In the genomic region with DNA sequence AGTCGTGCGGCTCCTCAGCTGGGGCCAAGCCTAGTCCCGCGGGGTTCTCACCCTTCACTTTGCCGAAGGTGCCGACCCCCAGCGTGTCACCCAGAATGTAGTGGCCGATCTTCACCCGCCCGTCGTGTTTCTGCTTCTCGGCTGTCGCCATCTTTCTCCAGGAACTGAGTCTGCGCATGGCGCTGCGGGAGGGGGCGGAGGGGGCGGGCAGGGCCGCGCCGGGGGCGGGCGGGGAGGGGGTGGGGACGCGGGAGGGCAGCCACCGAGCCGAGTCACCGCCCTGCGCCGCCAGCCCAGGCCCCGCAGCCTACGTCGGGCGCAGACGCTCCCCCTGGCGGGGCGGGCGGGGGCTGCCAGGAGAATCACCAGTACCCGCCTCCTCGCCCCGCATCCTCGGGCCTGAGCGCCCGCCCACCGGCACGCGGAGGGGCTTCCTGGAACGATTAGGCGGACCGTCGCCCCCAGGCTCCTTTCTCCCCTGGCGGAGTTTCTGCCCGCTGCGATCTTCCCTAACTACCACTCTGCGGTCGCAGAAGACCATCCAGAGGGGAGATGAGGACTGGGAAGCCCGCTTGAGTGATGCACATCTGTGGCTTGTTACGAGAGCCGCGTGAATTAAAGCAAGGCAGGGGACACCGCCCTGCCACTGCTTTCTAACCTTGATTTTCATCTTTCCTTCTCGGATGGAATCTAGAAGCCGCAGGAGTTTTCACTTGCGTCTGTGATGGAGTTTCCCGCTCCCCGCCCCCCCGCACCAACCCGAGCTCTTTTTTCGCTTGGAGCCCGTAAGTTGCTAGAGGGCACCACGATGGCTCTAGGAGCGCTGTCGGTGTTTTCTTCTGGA, we compare ENCODE assay signal across 1 cellular context.
A peak's percentile ranks its signal among the peaks of the same experiment; 100 is the strongest.
TF ChIP-seq lines count a peak whose summit lies in the region.

PRKAA1 (minus strand) TSS at position 363 of the 844 bp plus-strand sequence; CDS start at position 178, 185 bp downstream.

TF ChIP-seq in H1, 55 proteins besides CTCF, POLR2A, EP300 and RAD21:
- TF ChIP-seq JUND (IDR thresholded peaks at IDR 0.05; ENCODE audit: low read length) (no peak), CBX8 (IDR thresholded peaks at IDR 0.05; ENCODE audit: borderline replicate concordance, low read depth, low read length) (no peak), SAP30 (IDR thresholded peaks at IDR 0.05; ENCODE audit: insufficient read depth, insufficient replicate concordance, low read length) (no peak), CHD2 (IDR thresholded peaks at IDR 0.05; ENCODE audit: low read length) (no peak), YY1 (IDR thresholded peaks at IDR 0.05; ENCODE audit: low read depth, low read length) (peak; percentile 88), SP4 (IDR thresholded peaks at IDR 0.05; ENCODE audit: low read length) (no peak), EGR1 (IDR thresholded peaks at IDR 0.05; ENCODE audit: borderline replicate concordance, low read depth, low read length) (no peak), BACH1 (IDR thresholded peaks at IDR 0.05; ENCODE audit: low read length) (no peak), POLR2AphosphoS5 (IDR thresholded peaks at IDR 0.05; ENCODE audit: low read depth, low read length) (peak; percentile 86), GTF2F1 (IDR thresholded peaks at IDR 0.05; ENCODE audit: borderline replicate concordance, low read depth, low read length) (no peak), SIX5 (IDR thresholded peaks at IDR 0.05; ENCODE audit: low read depth, low read length) (no peak), KDM1A (IDR thresholded peaks at IDR 0.05; ENCODE audit: borderline replicate concordance, low read length) (no peak), RXRA (IDR thresholded peaks at IDR 0.05; ENCODE audit: insufficient read depth, low read depth, low read length) (no peak), ZNF274 (IDR thresholded peaks at IDR 0.05; ENCODE audit: borderline replicate concordance, extremely low read depth, low read length) (no peak), KDM4A (IDR thresholded peaks at IDR 0.05; ENCODE audit: low read depth, low read length, severe bottlenecking) (peak; percentile 82), JUN (IDR thresholded peaks at IDR 0.05; ENCODE audit: low read depth, low read length) (no peak), SIRT6 (IDR thresholded peaks at IDR 0.05; ENCODE audit: low read length) (no peak), CHD1 (IDR thresholded peaks at IDR 0.05; ENCODE audit: low read depth, low read length) (no peak), BCL11A (IDR thresholded peaks at IDR 0.05; ENCODE audit: low read depth in 2 of 2, low read length in 2 of 2) (no peak), CBX5 (IDR thresholded peaks at IDR 0.05; ENCODE audit: low read depth, low read length) (no peak), TAF1 (IDR thresholded peaks at IDR 0.05; ENCODE audit: low read depth, low read length) (peak; percentile 94), E2F6 (IDR thresholded peaks at IDR 0.05) (peak; percentile 87), CREB1 (IDR thresholded peaks at IDR 0.05) (peak; percentile 92), FOSL1 (IDR thresholded peaks at IDR 0.05; ENCODE audit: insufficient read depth, low read depth, low read length) (no peak), MAFK (IDR thresholded peaks at IDR 0.05; ENCODE audit: low read depth, low read length) (no peak), NANOG (IDR thresholded peaks at IDR 0.05; ENCODE audit: insufficient read depth, low read depth, low read length, poor library complexity, severe bottlenecking) (no peak), HDAC2 (IDR thresholded peaks at IDR 0.05; ENCODE audit: borderline replicate concordance in 1 of 2, low read depth in 2 of 2, low read length in 2 of 2) (0 out of 4 replicates have a peak, but pooled peaks of 1 of the 2 experiments have one; percentile 89), HDAC6 (IDR thresholded peaks at IDR 0.05; ENCODE audit: low read depth, low read length) (no peak), GABPA (IDR thresholded peaks at IDR 0.05; ENCODE audit: borderline replicate concordance, insufficient read depth, low read length) (no peak), ASH2L (IDR thresholded peaks at IDR 0.05; ENCODE audit: low read length) (peak; percentile 79), CEBPB (IDR thresholded peaks at IDR 0.05; ENCODE audit: low read depth, low read length) (no peak), TAF7 (optimal IDR thresholded peaks at IDR 0.05; ENCODE audit: borderline replicate concordance, low read depth, low read length) (peak; percentile 75), SP2 (IDR thresholded peaks at IDR 0.05; ENCODE audit: low read length) (no peak), POU5F1 (IDR thresholded peaks at IDR 0.05; ENCODE audit: low read depth, low read length) (no peak), TBP (IDR thresholded peaks at IDR 0.05; ENCODE audit: low read depth, low read length) (peak; percentile 75), MAX (IDR thresholded peaks at IDR 0.05) (peak; percentile 77), KDM5A (IDR thresholded peaks at IDR 0.05; ENCODE audit: low read length) (peak; percentile 18; the same call in 1 of the 2 replicates), NRF1 (IDR thresholded peaks at IDR 0.05; ENCODE audit: low read depth, low read length) (0 out of 2 replicates have a peak, but pooled peaks have one; percentile 21), BRCA1 (IDR thresholded peaks at IDR 0.05; ENCODE audit: low read depth, low read length) (no peak), SP1 (IDR thresholded peaks at IDR 0.05; ENCODE audit: low read depth, low read length) (peak; percentile 33; the same call in 1 of the 2 replicates), TCF12 (IDR thresholded peaks at IDR 0.05; ENCODE audit: low read depth, low read length) (no peak), ATF3 (IDR thresholded peaks at IDR 0.05; ENCODE audit: insufficient read depth, low read depth, low read length) (no peak), SUZ12 (IDR thresholded peaks at IDR 0.05; ENCODE audit: low read length) (no peak), EZH2 (IDR thresholded peaks at IDR 0.05; ENCODE audit: low read depth, low read length, severe bottlenecking) (no peak), RBBP5 (IDR thresholded peaks at IDR 0.05; ENCODE audit: borderline replicate concordance, low read depth, low read length) (peak; percentile 61), SIN3A (conservative IDR thresholded peaks at IDR 0.05 in 1 of 2, IDR thresholded peaks at IDR 0.05 in 1 of 2; ENCODE audit: low read depth in 1 of 2, low read length in 2 of 2) (no peak), CTBP2 (IDR thresholded peaks at IDR 0.05; ENCODE audit: borderline replicate concordance, insufficient read depth, insufficient read length, low read length) (no peak), PHF8 (conservative IDR thresholded peaks at IDR 0.05; ENCODE audit: low read depth, low read length) (peak; percentile 86), RNF2 (IDR thresholded peaks at IDR 0.05; ENCODE audit: borderline replicate concordance, low read depth, low read length, missing control alignments, poor library complexity, severe bottlenecking) (no peak), TEAD4 (IDR thresholded peaks at IDR 0.05; ENCODE audit: low read depth, low read length) (no peak), SRF (IDR thresholded peaks at IDR 0.05; ENCODE audit: low read depth, low read length) (peak; percentile 43; the same call in 1 of the 2 replicates), RFX5 (IDR thresholded peaks at IDR 0.05; ENCODE audit: borderline replicate concordance, low read depth, low read length) (no peak)
- TF ChIP-seq, protein P1, sequence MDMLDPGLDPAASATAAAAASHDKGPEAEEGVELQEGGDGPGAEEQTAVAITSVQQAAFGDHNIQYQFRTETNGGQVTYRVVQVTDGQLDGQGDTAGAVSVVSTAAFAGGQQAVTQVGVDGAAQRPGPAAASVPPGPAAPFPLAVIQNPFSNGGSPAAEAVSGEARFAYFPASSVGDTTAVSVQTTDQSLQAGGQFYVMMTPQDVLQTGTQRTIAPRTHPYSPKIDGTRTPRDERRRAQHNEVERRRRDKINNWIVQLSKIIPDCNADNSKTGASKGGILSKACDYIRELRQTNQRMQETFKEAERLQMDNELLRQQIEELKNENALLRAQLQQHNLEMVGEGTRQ (IDR thresholded peaks at IDR 0.05; ENCODE audit: low read length): no peak
- TF ChIP-seq, protein P2, sequence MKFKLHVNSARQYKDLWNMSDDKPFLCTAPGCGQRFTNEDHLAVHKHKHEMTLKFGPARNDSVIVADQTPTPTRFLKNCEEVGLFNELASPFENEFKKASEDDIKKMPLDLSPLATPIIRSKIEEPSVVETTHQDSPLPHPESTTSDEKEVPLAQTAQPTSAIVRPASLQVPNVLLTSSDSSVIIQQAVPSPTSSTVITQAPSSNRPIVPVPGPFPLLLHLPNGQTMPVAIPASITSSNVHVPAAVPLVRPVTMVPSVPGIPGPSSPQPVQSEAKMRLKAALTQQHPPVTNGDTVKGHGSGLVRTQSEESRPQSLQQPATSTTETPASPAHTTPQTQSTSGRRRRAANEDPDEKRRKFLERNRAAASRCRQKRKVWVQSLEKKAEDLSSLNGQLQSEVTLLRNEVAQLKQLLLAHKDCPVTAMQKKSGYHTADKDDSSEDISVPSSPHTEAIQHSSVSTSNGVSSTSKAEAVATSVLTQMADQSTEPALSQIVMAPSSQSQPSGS (IDR thresholded peaks at IDR 0.05; ENCODE audit: low read length): no peak
- TF ChIP-seq, protein P3, sequence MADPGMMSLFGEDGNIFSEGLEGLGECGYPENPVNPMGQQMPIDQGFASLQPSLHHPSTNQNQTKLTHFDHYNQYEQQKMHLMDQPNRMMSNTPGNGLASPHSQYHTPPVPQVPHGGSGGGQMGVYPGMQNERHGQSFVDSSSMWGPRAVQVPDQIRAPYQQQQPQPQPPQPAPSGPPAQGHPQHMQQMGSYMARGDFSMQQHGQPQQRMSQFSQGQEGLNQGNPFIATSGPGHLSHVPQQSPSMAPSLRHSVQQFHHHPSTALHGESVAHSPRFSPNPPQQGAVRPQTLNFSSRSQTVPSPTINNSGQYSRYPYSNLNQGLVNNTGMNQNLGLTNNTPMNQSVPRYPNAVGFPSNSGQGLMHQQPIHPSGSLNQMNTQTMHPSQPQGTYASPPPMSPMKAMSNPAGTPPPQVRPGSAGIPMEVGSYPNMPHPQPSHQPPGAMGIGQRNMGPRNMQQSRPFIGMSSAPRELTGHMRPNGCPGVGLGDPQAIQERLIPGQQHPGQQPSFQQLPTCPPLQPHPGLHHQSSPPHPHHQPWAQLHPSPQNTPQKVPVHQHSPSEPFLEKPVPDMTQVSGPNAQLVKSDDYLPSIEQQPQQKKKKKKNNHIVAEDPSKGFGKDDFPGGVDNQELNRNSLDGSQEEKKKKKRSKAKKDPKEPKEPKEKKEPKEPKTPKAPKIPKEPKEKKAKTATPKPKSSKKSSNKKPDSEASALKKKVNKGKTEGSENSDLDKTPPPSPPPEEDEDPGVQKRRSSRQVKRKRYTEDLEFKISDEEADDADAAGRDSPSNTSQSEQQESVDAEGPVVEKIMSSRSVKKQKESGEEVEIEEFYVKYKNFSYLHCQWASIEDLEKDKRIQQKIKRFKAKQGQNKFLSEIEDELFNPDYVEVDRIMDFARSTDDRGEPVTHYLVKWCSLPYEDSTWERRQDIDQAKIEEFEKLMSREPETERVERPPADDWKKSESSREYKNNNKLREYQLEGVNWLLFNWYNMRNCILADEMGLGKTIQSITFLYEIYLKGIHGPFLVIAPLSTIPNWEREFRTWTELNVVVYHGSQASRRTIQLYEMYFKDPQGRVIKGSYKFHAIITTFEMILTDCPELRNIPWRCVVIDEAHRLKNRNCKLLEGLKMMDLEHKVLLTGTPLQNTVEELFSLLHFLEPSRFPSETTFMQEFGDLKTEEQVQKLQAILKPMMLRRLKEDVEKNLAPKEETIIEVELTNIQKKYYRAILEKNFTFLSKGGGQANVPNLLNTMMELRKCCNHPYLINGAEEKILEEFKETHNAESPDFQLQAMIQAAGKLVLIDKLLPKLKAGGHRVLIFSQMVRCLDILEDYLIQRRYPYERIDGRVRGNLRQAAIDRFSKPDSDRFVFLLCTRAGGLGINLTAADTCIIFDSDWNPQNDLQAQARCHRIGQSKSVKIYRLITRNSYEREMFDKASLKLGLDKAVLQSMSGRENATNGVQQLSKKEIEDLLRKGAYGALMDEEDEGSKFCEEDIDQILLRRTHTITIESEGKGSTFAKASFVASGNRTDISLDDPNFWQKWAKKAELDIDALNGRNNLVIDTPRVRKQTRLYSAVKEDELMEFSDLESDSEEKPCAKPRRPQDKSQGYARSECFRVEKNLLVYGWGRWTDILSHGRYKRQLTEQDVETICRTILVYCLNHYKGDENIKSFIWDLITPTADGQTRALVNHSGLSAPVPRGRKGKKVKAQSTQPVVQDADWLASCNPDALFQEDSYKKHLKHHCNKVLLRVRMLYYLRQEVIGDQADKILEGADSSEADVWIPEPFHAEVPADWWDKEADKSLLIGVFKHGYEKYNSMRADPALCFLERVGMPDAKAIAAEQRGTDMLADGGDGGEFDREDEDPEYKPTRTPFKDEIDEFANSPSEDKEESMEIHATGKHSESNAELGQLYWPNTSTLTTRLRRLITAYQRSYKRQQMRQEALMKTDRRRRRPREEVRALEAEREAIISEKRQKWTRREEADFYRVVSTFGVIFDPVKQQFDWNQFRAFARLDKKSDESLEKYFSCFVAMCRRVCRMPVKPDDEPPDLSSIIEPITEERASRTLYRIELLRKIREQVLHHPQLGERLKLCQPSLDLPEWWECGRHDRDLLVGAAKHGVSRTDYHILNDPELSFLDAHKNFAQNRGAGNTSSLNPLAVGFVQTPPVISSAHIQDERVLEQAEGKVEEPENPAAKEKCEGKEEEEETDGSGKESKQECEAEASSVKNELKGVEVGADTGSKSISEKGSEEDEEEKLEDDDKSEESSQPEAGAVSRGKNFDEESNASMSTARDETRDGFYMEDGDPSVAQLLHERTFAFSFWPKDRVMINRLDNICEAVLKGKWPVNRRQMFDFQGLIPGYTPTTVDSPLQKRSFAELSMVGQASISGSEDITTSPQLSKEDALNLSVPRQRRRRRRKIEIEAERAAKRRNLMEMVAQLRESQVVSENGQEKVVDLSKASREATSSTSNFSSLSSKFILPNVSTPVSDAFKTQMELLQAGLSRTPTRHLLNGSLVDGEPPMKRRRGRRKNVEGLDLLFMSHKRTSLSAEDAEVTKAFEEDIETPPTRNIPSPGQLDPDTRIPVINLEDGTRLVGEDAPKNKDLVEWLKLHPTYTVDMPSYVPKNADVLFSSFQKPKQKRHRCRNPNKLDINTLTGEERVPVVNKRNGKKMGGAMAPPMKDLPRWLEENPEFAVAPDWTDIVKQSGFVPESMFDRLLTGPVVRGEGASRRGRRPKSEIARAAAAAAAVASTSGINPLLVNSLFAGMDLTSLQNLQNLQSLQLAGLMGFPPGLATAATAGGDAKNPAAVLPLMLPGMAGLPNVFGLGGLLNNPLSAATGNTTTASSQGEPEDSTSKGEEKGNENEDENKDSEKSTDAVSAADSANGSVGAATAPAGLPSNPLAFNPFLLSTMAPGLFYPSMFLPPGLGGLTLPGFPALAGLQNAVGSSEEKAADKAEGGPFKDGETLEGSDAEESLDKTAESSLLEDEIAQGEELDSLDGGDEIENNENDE (IDR thresholded peaks at IDR 0.05; ENCODE audit: insufficient replicate concordance, low read length): no peak
